In the genomic region with DNA sequence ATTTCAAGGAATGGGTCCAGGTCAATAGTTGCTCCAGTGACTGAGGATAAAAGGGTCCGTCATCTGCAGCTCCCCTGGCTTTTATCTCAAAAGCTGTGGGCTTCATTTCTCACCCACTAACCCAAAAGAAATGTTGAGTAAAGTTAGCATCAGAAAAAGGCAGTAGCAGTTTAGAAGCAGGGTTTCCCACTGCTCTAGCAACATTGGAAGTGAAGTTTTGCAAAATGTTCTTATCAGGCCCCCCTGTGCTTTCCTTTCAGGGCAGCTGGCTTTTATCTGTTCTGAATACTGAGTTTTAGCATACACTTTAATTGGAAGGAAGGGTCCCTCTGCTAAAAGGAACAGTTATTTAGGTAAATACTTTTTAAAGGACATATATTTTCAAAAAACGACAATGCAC, we compare ENCODE assay signal across 1 cellular context.
TF ChIP-seq lines count a peak whose summit lies in the region.

No MANE protein-coding gene starts in this region.

TF ChIP-seq in WTC11, 78 proteins besides CTCF, POLR2A, EP300 and RAD21 (continued from another document):
- TF ChIP-seq, protein P1, sequence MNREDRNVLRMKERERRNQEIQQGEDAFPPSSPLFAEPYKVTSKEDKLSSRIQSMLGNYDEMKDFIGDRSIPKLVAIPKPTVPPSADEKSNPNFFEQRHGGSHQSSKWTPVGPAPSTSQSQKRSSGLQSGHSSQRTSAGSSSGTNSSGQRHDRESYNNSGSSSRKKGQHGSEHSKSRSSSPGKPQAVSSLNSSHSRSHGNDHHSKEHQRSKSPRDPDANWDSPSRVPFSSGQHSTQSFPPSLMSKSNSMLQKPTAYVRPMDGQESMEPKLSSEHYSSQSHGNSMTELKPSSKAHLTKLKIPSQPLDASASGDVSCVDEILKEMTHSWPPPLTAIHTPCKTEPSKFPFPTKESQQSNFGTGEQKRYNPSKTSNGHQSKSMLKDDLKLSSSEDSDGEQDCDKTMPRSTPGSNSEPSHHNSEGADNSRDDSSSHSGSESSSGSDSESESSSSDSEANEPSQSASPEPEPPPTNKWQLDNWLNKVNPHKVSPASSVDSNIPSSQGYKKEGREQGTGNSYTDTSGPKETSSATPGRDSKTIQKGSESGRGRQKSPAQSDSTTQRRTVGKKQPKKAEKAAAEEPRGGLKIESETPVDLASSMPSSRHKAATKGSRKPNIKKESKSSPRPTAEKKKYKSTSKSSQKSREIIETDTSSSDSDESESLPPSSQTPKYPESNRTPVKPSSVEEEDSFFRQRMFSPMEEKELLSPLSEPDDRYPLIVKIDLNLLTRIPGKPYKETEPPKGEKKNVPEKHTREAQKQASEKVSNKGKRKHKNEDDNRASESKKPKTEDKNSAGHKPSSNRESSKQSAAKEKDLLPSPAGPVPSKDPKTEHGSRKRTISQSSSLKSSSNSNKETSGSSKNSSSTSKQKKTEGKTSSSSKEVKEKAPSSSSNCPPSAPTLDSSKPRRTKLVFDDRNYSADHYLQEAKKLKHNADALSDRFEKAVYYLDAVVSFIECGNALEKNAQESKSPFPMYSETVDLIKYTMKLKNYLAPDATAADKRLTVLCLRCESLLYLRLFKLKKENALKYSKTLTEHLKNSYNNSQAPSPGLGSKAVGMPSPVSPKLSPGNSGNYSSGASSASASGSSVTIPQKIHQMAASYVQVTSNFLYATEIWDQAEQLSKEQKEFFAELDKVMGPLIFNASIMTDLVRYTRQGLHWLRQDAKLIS (CRISPR knock-in tag; IDR thresholded peaks at IDR 0.05; ENCODE audit: borderline replicate concordance): no peak
- TF ChIP-seq, protein P2, sequence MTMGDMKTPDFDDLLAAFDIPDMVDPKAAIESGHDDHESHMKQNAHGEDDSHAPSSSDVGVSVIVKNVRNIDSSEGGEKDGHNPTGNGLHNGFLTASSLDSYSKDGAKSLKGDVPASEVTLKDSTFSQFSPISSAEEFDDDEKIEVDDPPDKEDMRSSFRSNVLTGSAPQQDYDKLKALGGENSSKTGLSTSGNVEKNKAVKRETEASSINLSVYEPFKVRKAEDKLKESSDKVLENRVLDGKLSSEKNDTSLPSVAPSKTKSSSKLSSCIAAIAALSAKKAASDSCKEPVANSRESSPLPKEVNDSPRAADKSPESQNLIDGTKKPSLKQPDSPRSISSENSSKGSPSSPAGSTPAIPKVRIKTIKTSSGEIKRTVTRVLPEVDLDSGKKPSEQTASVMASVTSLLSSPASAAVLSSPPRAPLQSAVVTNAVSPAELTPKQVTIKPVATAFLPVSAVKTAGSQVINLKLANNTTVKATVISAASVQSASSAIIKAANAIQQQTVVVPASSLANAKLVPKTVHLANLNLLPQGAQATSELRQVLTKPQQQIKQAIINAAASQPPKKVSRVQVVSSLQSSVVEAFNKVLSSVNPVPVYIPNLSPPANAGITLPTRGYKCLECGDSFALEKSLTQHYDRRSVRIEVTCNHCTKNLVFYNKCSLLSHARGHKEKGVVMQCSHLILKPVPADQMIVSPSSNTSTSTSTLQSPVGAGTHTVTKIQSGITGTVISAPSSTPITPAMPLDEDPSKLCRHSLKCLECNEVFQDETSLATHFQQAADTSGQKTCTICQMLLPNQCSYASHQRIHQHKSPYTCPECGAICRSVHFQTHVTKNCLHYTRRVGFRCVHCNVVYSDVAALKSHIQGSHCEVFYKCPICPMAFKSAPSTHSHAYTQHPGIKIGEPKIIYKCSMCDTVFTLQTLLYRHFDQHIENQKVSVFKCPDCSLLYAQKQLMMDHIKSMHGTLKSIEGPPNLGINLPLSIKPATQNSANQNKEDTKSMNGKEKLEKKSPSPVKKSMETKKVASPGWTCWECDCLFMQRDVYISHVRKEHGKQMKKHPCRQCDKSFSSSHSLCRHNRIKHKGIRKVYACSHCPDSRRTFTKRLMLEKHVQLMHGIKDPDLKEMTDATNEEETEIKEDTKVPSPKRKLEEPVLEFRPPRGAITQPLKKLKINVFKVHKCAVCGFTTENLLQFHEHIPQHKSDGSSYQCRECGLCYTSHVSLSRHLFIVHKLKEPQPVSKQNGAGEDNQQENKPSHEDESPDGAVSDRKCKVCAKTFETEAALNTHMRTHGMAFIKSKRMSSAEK (CRISPR knock-in tag; IDR thresholded peaks at IDR 0.05; ENCODE audit: borderline replicate concordance): no peak
- TF ChIP-seq JAZF1 (CRISPR knock-in tag; IDR thresholded peaks at IDR 0.05) (no peak), MYBL2 (CRISPR knock-in tag; IDR thresholded peaks at IDR 0.05) (no peak), ZNF219 (CRISPR knock-in tag; IDR thresholded peaks at IDR 0.05; ENCODE audit: borderline replicate concordance) (no peak), CBFB (CRISPR knock-in tag; IDR thresholded peaks at IDR 0.05; ENCODE audit: low read depth) (no peak)
- TF ChIP-seq, protein P3, sequence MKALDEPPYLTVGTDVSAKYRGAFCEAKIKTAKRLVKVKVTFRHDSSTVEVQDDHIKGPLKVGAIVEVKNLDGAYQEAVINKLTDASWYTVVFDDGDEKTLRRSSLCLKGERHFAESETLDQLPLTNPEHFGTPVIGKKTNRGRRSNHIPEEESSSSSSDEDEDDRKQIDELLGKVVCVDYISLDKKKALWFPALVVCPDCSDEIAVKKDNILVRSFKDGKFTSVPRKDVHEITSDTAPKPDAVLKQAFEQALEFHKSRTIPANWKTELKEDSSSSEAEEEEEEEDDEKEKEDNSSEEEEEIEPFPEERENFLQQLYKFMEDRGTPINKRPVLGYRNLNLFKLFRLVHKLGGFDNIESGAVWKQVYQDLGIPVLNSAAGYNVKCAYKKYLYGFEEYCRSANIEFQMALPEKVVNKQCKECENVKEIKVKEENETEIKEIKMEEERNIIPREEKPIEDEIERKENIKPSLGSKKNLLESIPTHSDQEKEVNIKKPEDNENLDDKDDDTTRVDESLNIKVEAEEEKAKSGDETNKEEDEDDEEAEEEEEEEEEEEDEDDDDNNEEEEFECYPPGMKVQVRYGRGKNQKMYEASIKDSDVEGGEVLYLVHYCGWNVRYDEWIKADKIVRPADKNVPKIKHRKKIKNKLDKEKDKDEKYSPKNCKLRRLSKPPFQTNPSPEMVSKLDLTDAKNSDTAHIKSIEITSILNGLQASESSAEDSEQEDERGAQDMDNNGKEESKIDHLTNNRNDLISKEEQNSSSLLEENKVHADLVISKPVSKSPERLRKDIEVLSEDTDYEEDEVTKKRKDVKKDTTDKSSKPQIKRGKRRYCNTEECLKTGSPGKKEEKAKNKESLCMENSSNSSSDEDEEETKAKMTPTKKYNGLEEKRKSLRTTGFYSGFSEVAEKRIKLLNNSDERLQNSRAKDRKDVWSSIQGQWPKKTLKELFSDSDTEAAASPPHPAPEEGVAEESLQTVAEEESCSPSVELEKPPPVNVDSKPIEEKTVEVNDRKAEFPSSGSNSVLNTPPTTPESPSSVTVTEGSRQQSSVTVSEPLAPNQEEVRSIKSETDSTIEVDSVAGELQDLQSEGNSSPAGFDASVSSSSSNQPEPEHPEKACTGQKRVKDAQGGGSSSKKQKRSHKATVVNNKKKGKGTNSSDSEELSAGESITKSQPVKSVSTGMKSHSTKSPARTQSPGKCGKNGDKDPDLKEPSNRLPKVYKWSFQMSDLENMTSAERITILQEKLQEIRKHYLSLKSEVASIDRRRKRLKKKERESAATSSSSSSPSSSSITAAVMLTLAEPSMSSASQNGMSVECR (CRISPR knock-in tag; IDR thresholded peaks at IDR 0.05; ENCODE audit: borderline replicate concordance): no peak
